21 cellular contexts compared by ENCODE assay signal in genomic region chrX:148942754-148943153, GRCh38.
A peak's percentile ranks its signal among the peaks of the same experiment; 100 is the strongest.
DNase-seq lines count a peak whose midpoint lies in the region; ATAC-seq, FAIRE-seq and TF ChIP-seq lines count a peak whose summit lies in the region.
"Had no signal": no experiment of that assay in that cellular context is flagged by ENCODE, and none has a peak within 500 bp of the region (broad histone marks: within the 10 kb centered on the region; RNA-seq: fewer than 3 reads in every experiment).

No MANE protein-coding gene starts in this region.

- TF ChIP-seq CTCF in GM12878 (IDR thresholded peaks at IDR 0.05 in 2 of 3, conservative IDR thresholded peaks at IDR 0.05 in 1 of 3; ENCODE audit: control insufficient read depth in 2 of 3, extremely low read depth in 1 of 3, insufficient read depth in 1 of 3, low read depth in 3 of 3, low read length in 3 of 3) = no peak

- peak overlapping the region; percentile 29 for H3K27ac Mint-ChIP-seq in T-helper 17 cell
- H3K27ac Mint-ChIP-seq: B cell; CD4-positive, alpha-beta T cell; CD8-positive, alpha-beta T cell had no signal

- no peaks in the 10 kb centered on the region for H3K79me2 ChIP-seq in GM12878 (ENCODE audit: control insufficient read depth, insufficient read depth, low read length)

- TF ChIP-seq POLR2A in GM12878 (IDR thresholded peaks at IDR 0.05; ENCODE audit: low read depth, low read length) = no peak

- FAIRE-seq in GM12878 (lab: Jason Lieb, UNC) = no peak
- FAIRE-seq: D721Med, G401.6, GM12892, GM18507 had no signal

- TF ChIP-seq EP300 in GM12878 (IDR thresholded peaks at IDR 0.05; ENCODE audit: borderline replicate concordance in 1 of 2, control insufficient read depth in 1 of 2, low read depth in 2 of 2, low read length in 2 of 2) = no peak

- POLR2A ChIA-PET in GM12878 (lab: Charles Lee) = no interaction called here

- RAD21 ChIA-PET in GM12878 (lab: Charles Lee; ENCODE audit: unreplicated experiment) = interaction anchor here (0.7 kb wide), 1 partner anchor 161 kb away, joined by 3 read pairs; no protein-coding TSS in a partner anchor

- no peaks in the 10 kb centered on the region for H3K27me3 ChIP-seq in GM12878 (replicated peaks in 1 of 2; ENCODE audit: control insufficient read depth in 2 of 2, insufficient read depth in 2 of 2, low read length in 1 of 2)
- H3K27me3 ChIP-seq: BLaER1 treated with 17β-estradiol and CSF1 and Interleukin-3, amounts not matched to agents 10 nM and 100 nM had no signal

- H3K36me3 ChIP-seq in GM12878 (ENCODE audit: control insufficient read depth in 2 of 2, insufficient read depth in 2 of 2, low read length in 1 of 2) = no peaks in the 10 kb centered on the region

- no peak for TF ChIP-seq RAD21 in GM12878 (IDR thresholded peaks at IDR 0.05; ENCODE audit: insufficient read depth, low read depth, low read length)

- BruUV-seq in GM12878 (replicated peaks; lab: Mats Ljungman, UMichigan) = no TSS peak

- SMC1A ChIA-PET in GM12878 (lab: Charles Lee; ENCODE audit: uncharacterized antibody, unreplicated experiment) = no interaction called here

- H3K4me3 ChIP-seq in GM12878 = no peak overlapping the region
- H3K4me3 ChIP-seq: A549; BLaER1 treated with 17β-estradiol and CSF1 and Interleukin-3, amounts not matched to agents 10 nM and 100 nM had no signal

- H3K4me1 Mint-ChIP-seq in T-helper 17 cell = no peaks in the 10 kb centered on the region
- H3K4me1 Mint-ChIP-seq: B cell had no signal

- DNase-seq in MV-4-11 (lab: John Stamatoyannopoulos, UW) (peak; percentile 31), T-helper 17 cell (no peak), GM12878 (ENCODE audit: low read depth, low spot score) (no peak), NCI-H510A treated with DMSO at 0.1 percent for 48 hours (lab: John Stamatoyannopoulos, UW) (no peak)
- DNase-seq: AML-193; Caco-2; Calu3; CD4-positive, alpha-beta T cell; CD8-positive, alpha-beta T cell; DMS79 treated with DMSO at 0.1 percent for 48 hours; GF-D8 had no signal

- in situ Hi-C loops in GM12878 (cut with MboI) = no loop called here

- no peak for ATAC-seq in T-helper 17 cell
- ATAC-seq in GM12878 = no peak
- ATAC-seq in HG03457 (IDR thresholded peaks at IDR 0.05; ENCODE audit: unreplicated experiment) = no peak
- ATAC-seq: A549; CD8-positive, alpha-beta T cell had no signal

- H3K27ac ChIP-seq in GM12878 (ENCODE audit: control insufficient read depth, insufficient read depth) = no peak overlapping the region
- H3K27ac ChIP-seq: 22Rv1; A549; BLaER1 treated with 17β-estradiol and CSF1 and Interleukin-3, amounts not matched to agents 10 nM and 100 nM; C4-2B had no signal

- H3K9ac ChIP-seq in GM12878 (ENCODE audit: control insufficient read depth, insufficient read depth, low read length) = no peak overlapping the region
- H3K9ac ChIP-seq: BLaER1 treated with 17β-estradiol and CSF1 and Interleukin-3, amounts not matched to agents 10 nM and 100 nM had no signal

- H3K36me3 Mint-ChIP-seq in T-helper 17 cell (ENCODE audit: low read depth) = peaks cover 2% of the 10 kb centered on the region
- H3K36me3 Mint-ChIP-seq: CD8-positive, alpha-beta T cell had no signal

- no peak overlapping the region for H3K4me2 ChIP-seq in GM12878 (ENCODE audit: control insufficient read depth, insufficient read depth)
- H3K4me2 ChIP-seq: A549; BLaER1 treated with 17β-estradiol and CSF1 and Interleukin-3, amounts not matched to agents 10 nM and 100 nM had no signal

- H3K9me3 ChIP-seq in T-helper 17 cell (ENCODE audit: control insufficient read depth, low read length, poor library complexity, severe bottlenecking) (no peaks in the 10 kb centered on the region), GM12878 (replicated peaks; ENCODE audit: control insufficient read depth, insufficient read depth, low read length) (no peaks in the 10 kb centered on the region; the same call in 2 of the 3 replicates)
- H3K9me3 ChIP-seq: A549; BLaER1 treated with 17β-estradiol and CSF1 and Interleukin-3, amounts not matched to agents 10 nM and 100 nM; Caco-2 had no signal

- intact Hi-C loops in GM12878 (cut with micrococcal nuclease; ENCODE audit: unreplicated experiment) = no loop called here

- no peak overlapping the region for H2AFZ ChIP-seq in GM12878 (ENCODE audit: control insufficient read depth, low read depth, low read length)

- CTCF ChIA-PET in GM12878 (lab: Yijun Ruan, JAX) = no interaction called here

- no peaks in the 10 kb centered on the region for H4K20me1 ChIP-seq in GM12878 (ENCODE audit: control insufficient read depth, insufficient read depth)
- H4K20me1 ChIP-seq: BLaER1 treated with 17β-estradiol and CSF1 and Interleukin-3, amounts not matched to agents 10 nM and 100 nM had no signal

- H3K4me3 Mint-ChIP-seq in T-helper 17 cell = no peak overlapping the region
- H3K4me3 Mint-ChIP-seq: B cell; CD4-positive, alpha-beta T cell; CD8-positive, alpha-beta T cell had no signal

- H3K4me1 ChIP-seq in GM12878 (ENCODE audit: control insufficient read depth, insufficient read depth, low read length) = no peaks in the 10 kb centered on the region
- H3K4me1 ChIP-seq: A549; BLaER1 treated with 17β-estradiol and CSF1 and Interleukin-3, amounts not matched to agents 10 nM and 100 nM; Caco-2 had no signal

- WGBS in GM12878 (ENCODE audit: insufficient coverage, insufficient replicate concordance, low lambda C conversion rate, missing lambda C conversion rate) = 43% methylated on average over 5 of the region's 5 CpGs

- no peaks in the 10 kb centered on the region for H3K27me3 Mint-ChIP-seq in T-helper 17 cell
- H3K27me3 Mint-ChIP-seq: B cell; CD4-positive, alpha-beta T cell had no signal

TF ChIP-seq in GM12878, 131 proteins besides CTCF, POLR2A, EP300 and RAD21:
- no peak for TF ChIP-seq RBBP5 (conservative IDR thresholded peaks at IDR 0.05)
- TF ChIP-seq IKZF1 (conservative IDR thresholded peaks at IDR 0.05) = peak; percentile 37; the same call in 1 of the 2 replicates
- TF ChIP-seq, protein P1, sequence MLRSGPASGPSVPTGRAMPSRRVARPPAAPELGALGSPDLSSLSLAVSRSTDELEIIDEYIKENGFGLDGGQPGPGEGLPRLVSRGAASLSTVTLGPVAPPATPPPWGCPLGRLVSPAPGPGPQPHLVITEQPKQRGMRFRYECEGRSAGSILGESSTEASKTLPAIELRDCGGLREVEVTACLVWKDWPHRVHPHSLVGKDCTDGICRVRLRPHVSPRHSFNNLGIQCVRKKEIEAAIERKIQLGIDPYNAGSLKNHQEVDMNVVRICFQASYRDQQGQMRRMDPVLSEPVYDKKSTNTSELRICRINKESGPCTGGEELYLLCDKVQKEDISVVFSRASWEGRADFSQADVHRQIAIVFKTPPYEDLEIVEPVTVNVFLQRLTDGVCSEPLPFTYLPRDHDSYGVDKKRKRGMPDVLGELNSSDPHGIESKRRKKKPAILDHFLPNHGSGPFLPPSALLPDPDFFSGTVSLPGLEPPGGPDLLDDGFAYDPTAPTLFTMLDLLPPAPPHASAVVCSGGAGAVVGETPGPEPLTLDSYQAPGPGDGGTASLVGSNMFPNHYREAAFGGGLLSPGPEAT (IDR thresholded peaks at IDR 0.05; ENCODE audit: low read depth) = no peak
- peak; percentile 56; the same call in 1 of the 2 replicates for TF ChIP-seq SPI1 (IDR thresholded peaks at IDR 0.05; ENCODE audit: borderline replicate concordance, insufficient read depth, low read depth, low read length)
- TF ChIP-seq IKZF2 (IDR thresholded peaks at IDR 0.05) = peak in 1 of 2 experiments; percentile 24; a peak in 1 of 4 replicates
- TF ChIP-seq MTA2 (IDR thresholded peaks at IDR 0.05; ENCODE audit: low read depth) = peak; percentile 72; the same call in 1 of the 2 replicates
- TF ChIP-seq STAT1 (conservative IDR thresholded peaks at IDR 0.05) = no peak
- TF ChIP-seq CHD4 (IDR thresholded peaks at IDR 0.05) = no peak
- no peak for TF ChIP-seq ZNF217 (IDR thresholded peaks at IDR 0.05)
- TF ChIP-seq NR2C1 (IDR thresholded peaks at IDR 0.05) = no peak
- TF ChIP-seq RCOR1 (conservative IDR thresholded peaks at IDR 0.05; ENCODE audit: low read depth, low read length) = no peak
- TF ChIP-seq BMI1 (IDR thresholded peaks at IDR 0.05; ENCODE audit: borderline replicate concordance) = no peak
- TF ChIP-seq POLR2AphosphoS2 (IDR thresholded peaks at IDR 0.05; ENCODE audit: low read depth, low read length) = no peak
- peak; percentile 35; the same call in 1 of the 2 replicates for TF ChIP-seq BCL11A (IDR thresholded peaks at IDR 0.05; ENCODE audit: low read depth, low read length)
